In the genomic region with DNA sequence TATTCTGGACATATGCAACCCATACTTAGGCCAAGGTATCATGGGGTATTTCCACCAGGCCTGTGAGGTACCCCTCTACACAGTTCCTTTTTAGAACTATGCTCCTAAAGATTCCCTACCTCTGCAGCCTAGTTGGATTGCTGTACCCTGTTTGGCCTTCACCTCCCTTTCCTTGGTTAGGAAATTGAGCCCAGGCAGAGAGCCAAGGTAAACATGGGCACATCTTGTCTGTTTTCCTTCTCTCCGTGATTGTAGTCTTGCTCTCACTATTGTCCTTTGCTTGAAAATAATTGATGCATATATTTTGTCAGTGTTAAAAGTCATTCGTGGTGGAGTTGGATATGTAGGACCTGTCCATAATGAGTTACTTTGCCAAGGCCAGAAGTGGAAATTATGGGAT, we compare ENCODE assay signal across 11 cellular contexts. TPM values are rescaled to one million over a fixed set of nuclear protein-coding genes. Genes with fewer than 3 reads are reported as not detected.
DNase-seq lines count a peak whose midpoint lies in the region; ATAC-seq and TF ChIP-seq lines count a peak whose summit lies in the region.
"Had no signal": no experiment of that assay in that cellular context is flagged by ENCODE, and none has a peak within 500 bp of the region (broad histone marks: within the 10 kb centered on the region; RNA-seq: fewer than 3 reads in every experiment).

No MANE protein-coding gene starts in this region.

- peaks cover 7% of the 10 kb centered on the region for H3K4me1 Mint-ChIP-seq in activated CD4-positive, alpha-beta memory T cell treated with anti-CD3 and anti-CD28 coated beads for 36 hours (ENCODE audit: low read depth)

- in situ Hi-C loops in astrocyte of the spinal cord (cut with HindIII; ENCODE audit: low sequenced_read_pairs) = no loop called here

- H3K27me3 Mint-ChIP-seq in activated CD4-positive, alpha-beta memory T cell treated with anti-CD3 and anti-CD28 coated beads for 36 hours = no peaks in the 10 kb centered on the region

- DNase-seq in DMS53 (lab: John Stamatoyannopoulos, UW) (peak; percentile 69), NCI-H128 (lab: John Stamatoyannopoulos, UW; ENCODE audit: unreplicated experiment) (peak; percentile 0), astrocyte of the spinal cord (ENCODE audit: low read depth, low spot score) (peak; percentile 59), right lobe of liver (peak in 1 of 3 donors; percentile 52), DMS153 treated with DMSO at 0.1 percent for 48 hours (lab: John Stamatoyannopoulos, UW; ENCODE audit: unreplicated experiment) (no peak), GM20000 (ENCODE audit: low spot score) (no peak)
- DNase-seq in activated CD4-positive, alpha-beta memory T cell treated with anti-CD3 and anti-CD28 coated beads for 36 hours = no peak
- no peak for DNase-seq in stimulated activated CD4-positive, alpha-beta T cell treated with anti-CD3 and anti-CD28 coated beads, Interleukin-2, amount 100 ng/mL, for 48 hours
- DNase-seq: stimulated activated CD4-positive, alpha-beta T cell treated with anti-CD3 and anti-CD28 coated beads, Interleukin-4, amount 100 ng/mL, for 24 hours had no signal

- H3K27me3 ChIP-seq in right lobe of liver = no peaks in the 10 kb centered on the region
- H3K27me3 ChIP-seq: upper lobe of left lung had no signal

- H3K4me3 ChIP-seq in astrocyte of the spinal cord (ENCODE audit: low read depth, low read length) (no peak overlapping the region), right lobe of liver (no peak overlapping the region)
- H3K4me3 ChIP-seq: upper lobe of left lung had no signal

- H3K4me1 ChIP-seq in right lobe of liver = peaks cover 0 to 11% (median 3%) of the 10 kb centered on the region in 4 donors

- no peaks in the 10 kb centered on the region for H3K9me3 ChIP-seq in right lobe of liver
- H3K9me3 ChIP-seq: upper lobe of left lung had no signal

- CTCF ChIA-PET in activated CD4-positive, alpha-beta memory T cell treated with anti-CD3 and anti-CD28 coated beads for 36 hours (lab: Charles Lee) = no interaction called here

- 33% methylated on average over 2 of the region's 2 CpGs for WGBS in right lobe of liver (ENCODE audit: insufficient coverage, low coverage, low lambda C conversion rate, missing lambda C conversion rate)

- H3K36me3 Mint-ChIP-seq in activated CD4-positive, alpha-beta memory T cell treated with anti-CD3 and anti-CD28 coated beads for 36 hours = peaks cover 28% of the 10 kb centered on the region

- no peak for TF ChIP-seq POLR2A in right lobe of liver (IDR thresholded peaks at IDR 0.05)

- no peak overlapping the region for H3K27ac ChIP-seq in right lobe of liver
- H3K27ac ChIP-seq: upper lobe of left lung had no signal

- H3K36me3 ChIP-seq in right lobe of liver = peaks cover 0 to 29% (median 11%) of the 10 kb centered on the region in 4 donors

- ATAC-seq in right lobe of liver = peak; percentile 60 to 87 (median 78)

- no peak overlapping the region for H3K4me3 Mint-ChIP-seq in activated CD4-positive, alpha-beta memory T cell treated with anti-CD3 and anti-CD28 coated beads for 36 hours

- no peak for TF ChIP-seq CTCF in astrocyte of the spinal cord (IDR thresholded peaks at IDR 0.05; ENCODE audit: low read depth, low read length)
- TF ChIP-seq CTCF in right lobe of liver (IDR thresholded peaks at IDR 0.05) = no peak
- TF ChIP-seq CTCF in GM20000 (IDR thresholded peaks at IDR 0.05; ENCODE audit: extremely low read depth, missing control alignments) = no peak

- no peaks in the 10 kb centered on the region for H3K9me3 Mint-ChIP-seq in activated CD4-positive, alpha-beta memory T cell treated with anti-CD3 and anti-CD28 coated beads for 36 hours
- H3K9me3 Mint-ChIP-seq: activated T-helper 2 cell treated with anti-CD3 and anti-CD28 coated beads, Interferon-gamma antibody, Interleukin-2, Interleukin-4, amounts not matched to agents 10 μg/mL and 5 μg/mL and 100 μg/mL, durations not matched to agents 14 hours and 24 hours and 36 hours had no signal

- no peak overlapping the region for H3K27ac Mint-ChIP-seq in activated CD4-positive, alpha-beta memory T cell treated with anti-CD3 and anti-CD28 coated beads for 36 hours
- H3K27ac Mint-ChIP-seq: activated T-helper 2 cell treated with anti-CD3 and anti-CD28 coated beads, Interferon-gamma antibody, Interleukin-2, Interleukin-4, amounts not matched to agents 10 μg/mL and 5 μg/mL and 100 μg/mL, durations not matched to agents 14 hours and 24 hours and 36 hours had no signal

- POLR2A ChIA-PET in activated CD4-positive, alpha-beta memory T cell treated with anti-CD3 and anti-CD28 coated beads for 36 hours (lab: Charles Lee) = no interaction called here

- intact Hi-C loops in right lobe of liver (cut with DNase I) = no loop called here
- intact Hi-C loops in activated CD4-positive, alpha-beta memory T cell treated with anti-CD3 and anti-CD28 coated beads for 36 hours (cut with micrococcal nuclease) = no loop called here

RNA-seq across cellular contexts. Expression of gene BDP1, which starts 26.7 kb away (rescaled TPM):
- total RNA-seq in right lobe of liver = 10 to 100 TPM in 5 of 6 experiments, 1 to 10 TPM in 1; 7.3 to 16.6 (median 11.9) TPM
- 10 to 100 TPM; 23.7 to 26.6 TPM for total RNA-seq in activated CD4-positive, alpha-beta memory T cell treated with anti-CD3 and anti-CD28 coated beads for 36 hours

Comparison
In these comparisons a context has a peak if more than half of its experiments do, and no peak if none do; other contexts are left out.
1. DNase-seq: peak in DMS53 (single experiment), NCI-H128 (single experiment) and astrocyte of the spinal cord (single experiment); none in activated CD4-positive, alpha-beta memory T cell treated with anti-CD3 and anti-CD28 coated beads for 36 hours (single experiment), stimulated activated CD4-positive, alpha-beta T cell treated with anti-CD3 and anti-CD28 coated beads, Interleukin-2, amount 100 ng/mL, for 48 hours (0 of 2), DMS153 treated with DMSO at 0.1 percent for 48 hours (single experiment) and GM20000 (single experiment).